ENCODE assay signal across 21 cellular contexts in the genomic region with DNA sequence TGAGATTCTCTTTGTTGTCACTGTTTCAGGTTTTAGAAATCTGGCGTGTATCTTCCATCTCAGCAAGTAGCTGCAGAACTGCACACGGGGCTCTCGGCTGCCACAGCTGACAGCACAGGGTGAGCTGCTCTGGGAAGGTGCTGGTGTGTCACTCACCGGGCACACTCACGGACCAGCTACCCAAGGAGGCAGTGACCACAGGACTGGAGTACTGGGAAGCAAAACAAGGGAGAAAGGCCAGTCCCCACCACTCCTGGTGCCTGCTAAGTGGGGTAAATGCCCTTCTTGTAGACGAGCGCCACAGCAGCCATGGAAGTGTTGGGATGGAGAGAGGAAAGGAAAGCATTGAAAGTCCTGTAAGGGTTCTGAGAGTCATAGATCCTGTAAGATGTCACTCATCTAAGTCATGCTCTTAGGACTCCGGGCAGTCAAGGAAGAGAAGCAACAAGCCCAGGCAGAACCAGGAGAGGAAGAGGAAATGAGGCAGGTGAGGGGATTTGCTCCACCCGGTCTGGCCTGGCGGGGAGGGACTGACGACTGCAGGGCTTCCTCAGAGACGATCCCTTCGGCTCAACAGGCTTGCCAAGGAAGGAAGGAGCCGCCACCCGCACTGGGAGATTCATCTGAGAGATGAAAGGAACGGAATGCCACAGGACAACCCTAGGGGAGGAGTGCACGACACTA. TPM values are rescaled to one million over a fixed set of nuclear protein-coding genes. Genes with fewer than 3 reads are reported as not detected.
DNase-seq lines count a peak whose midpoint lies in the region; ATAC-seq and TF ChIP-seq lines count a peak whose summit lies in the region.
"Had no signal": no experiment of that assay in that cellular context is flagged by ENCODE, and none has a peak within 500 bp of the region (broad histone marks: within the 10 kb centered on the region; RNA-seq: fewer than 3 reads in every experiment).

No MANE protein-coding gene starts in this region.

- no peak overlapping the region for H3K4me3 Mint-ChIP-seq in activated CD8-positive, alpha-beta T cell treated with anti-CD3 and anti-CD28 coated beads, Interleukin-2, amount 10 ng/mL, durations not matched to agents 7 days and 5 days
- no peak overlapping the region for H3K4me3 Mint-ChIP-seq in activated CD8-positive, alpha-beta T cell treated with anti-CD3 and anti-CD28 coated beads for 36 hours
- H3K4me3 Mint-ChIP-seq in activated T-helper 17 cell treated with anti-CD3 and anti-CD28 coated beads, Interleukin-2, amount 50 U/mL, for 72 hours, result peak overlapping the region; percentile 72
- H3K4me3 Mint-ChIP-seq: activated naive CD8-positive, alpha-beta T cell; activated T-cell treated with anti-CD3 and anti-CD28 coated beads, Interleukin-2, amount 50 U/mL, for 4 hours; naive thymus-derived CD8-positive, alpha-beta T cell; stimulated activated naive CD8-positive, alpha-beta T cell treated with anti-CD3 and anti-CD28 coated beads, Interleukin-15, amount 100 ng/mL, for 72 hours had no signal

- TF ChIP-seq CTCF in activated CD8-positive, alpha-beta T cell treated with anti-CD3 and anti-CD28 coated beads for 36 hours (IDR thresholded peaks at IDR 0.05), result no peak
- no peak for TF ChIP-seq CTCF in foreskin keratinocyte (conservative IDR thresholded peaks at IDR 0.05)
- TF ChIP-seq CTCF in transverse colon (IDR thresholded peaks at IDR 0.05), result no peak

- intact Hi-C loops in activated CD8-positive, alpha-beta T cell treated with anti-CD3 and anti-CD28 coated beads for 36 hours (cut with micrococcal nuclease), result no loop called here
- intact Hi-C loops in transverse colon (cut with DNase I; ENCODE audit: low total_unique reads), result no loop called here

- H3K27ac ChIP-seq in foreskin keratinocyte (peak overlapping the region; percentile 84), transverse colon (peak overlapping the region in 1 of 4 donors; percentile 8)
- H3K27ac ChIP-seq: uterus had no signal

- CTCF ChIA-PET in activated CD8-positive, alpha-beta T cell treated with anti-CD3 and anti-CD28 coated beads, Interleukin-2, amount 10 ng/mL, durations not matched to agents 7 days and 5 days (lab: Charles Lee), result no interaction called here
- CTCF ChIA-PET in activated CD8-positive, alpha-beta T cell treated with anti-CD3 and anti-CD28 coated beads for 36 hours (lab: Charles Lee), result no interaction called here

- no peaks in the 10 kb centered on the region for H3K36me3 Mint-ChIP-seq in activated CD8-positive, alpha-beta T cell treated with anti-CD3 and anti-CD28 coated beads, Interleukin-2, amount 10 ng/mL, durations not matched to agents 7 days and 5 days (ENCODE audit: low read depth)
- no peaks in the 10 kb centered on the region for H3K36me3 Mint-ChIP-seq in activated CD8-positive, alpha-beta T cell treated with anti-CD3 and anti-CD28 coated beads for 36 hours (ENCODE audit: low read depth)
- no peaks in the 10 kb centered on the region for H3K36me3 Mint-ChIP-seq in activated T-helper 17 cell treated with anti-CD3 and anti-CD28 coated beads, Interleukin-2, amount 50 U/mL, for 72 hours (ENCODE audit: low read depth)
- H3K36me3 Mint-ChIP-seq: activated naive CD8-positive, alpha-beta T cell; naive thymus-derived CD8-positive, alpha-beta T cell had no signal

- no peaks in the 10 kb centered on the region for H3K9me3 ChIP-seq in transverse colon
- H3K9me3 ChIP-seq: BE2C, uterus had no signal

- in situ Hi-C loops in transverse colon (cut with MboI; ENCODE audit: low pct_ligation_motif_present in 1 of 4, low pct_unique_long_range_greater_than_20kb in 1 of 4, low sequenced_read_pairs in 3 of 4), result no loop called here

- no peak for ATAC-seq in activated CD8-positive, alpha-beta T cell treated with anti-CD3 and anti-CD28 coated beads, Interleukin-2, amount 10 ng/mL, durations not matched to agents 7 days and 5 days
- no peak for ATAC-seq in activated CD8-positive, alpha-beta T cell treated with anti-CD3 and anti-CD28 coated beads for 36 hours
- ATAC-seq in activated T-helper 17 cell treated with anti-CD3 and anti-CD28 coated beads, Interleukin-2, amount 50 U/mL, for 72 hours (replicated peaks), result no peak
- ATAC-seq in foreskin keratinocyte, result peak; percentile 75
- no peak for ATAC-seq in HG03521 (IDR thresholded peaks at IDR 0.05; ENCODE audit: unreplicated experiment)
- ATAC-seq: naive thymus-derived CD8-positive, alpha-beta T cell had no signal

- H3K4me1 ChIP-seq in foreskin keratinocyte, result peaks cover 21% of the 10 kb centered on the region
- peaks cover 0 to 16% (median 6%) of the 10 kb centered on the region in 4 donors for H3K4me1 ChIP-seq in transverse colon
- H3K4me1 ChIP-seq: uterus had no signal

- TF ChIP-seq EP300 in transverse colon (IDR thresholded peaks at IDR 0.05; ENCODE audit: low read depth), result no peak

- TF ChIP-seq POLR2A in transverse colon (IDR thresholded peaks at IDR 0.05), result no peak

- H3K27me3 Mint-ChIP-seq in activated CD8-positive, alpha-beta T cell treated with anti-CD3 and anti-CD28 coated beads, Interleukin-2, amount 10 ng/mL, durations not matched to agents 7 days and 5 days (ENCODE audit: low read depth), result no peaks in the 10 kb centered on the region
- no peaks in the 10 kb centered on the region for H3K27me3 Mint-ChIP-seq in activated CD8-positive, alpha-beta T cell treated with anti-CD3 and anti-CD28 coated beads for 36 hours
- no peaks in the 10 kb centered on the region for H3K27me3 Mint-ChIP-seq in activated T-helper 17 cell treated with anti-CD3 and anti-CD28 coated beads, Interleukin-2, amount 50 U/mL, for 72 hours
- H3K27me3 Mint-ChIP-seq: activated naive CD8-positive, alpha-beta T cell had no signal

- peaks cover 26% of the 10 kb centered on the region for H3K4me1 Mint-ChIP-seq in activated CD8-positive, alpha-beta T cell treated with anti-CD3 and anti-CD28 coated beads, Interleukin-2, amount 10 ng/mL, durations not matched to agents 7 days and 5 days (ENCODE audit: low read depth)
- H3K4me1 Mint-ChIP-seq in activated CD8-positive, alpha-beta T cell treated with anti-CD3 and anti-CD28 coated beads for 36 hours (ENCODE audit: low read depth), result peaks cover 10% of the 10 kb centered on the region
- peaks cover 20% of the 10 kb centered on the region for H3K4me1 Mint-ChIP-seq in activated T-helper 17 cell treated with anti-CD3 and anti-CD28 coated beads, Interleukin-2, amount 50 U/mL, for 72 hours

- peak overlapping the region; percentile 60 for H3K27ac Mint-ChIP-seq in activated CD8-positive, alpha-beta T cell treated with anti-CD3 and anti-CD28 coated beads, Interleukin-2, amount 10 ng/mL, durations not matched to agents 7 days and 5 days
- no peak overlapping the region for H3K27ac Mint-ChIP-seq in activated CD8-positive, alpha-beta T cell treated with anti-CD3 and anti-CD28 coated beads for 36 hours
- peak overlapping the region; percentile 39 for H3K27ac Mint-ChIP-seq in activated T-helper 17 cell treated with anti-CD3 and anti-CD28 coated beads, Interleukin-2, amount 50 U/mL, for 72 hours
- H3K27ac Mint-ChIP-seq: activated naive CD8-positive, alpha-beta T cell; naive thymus-derived CD8-positive, alpha-beta T cell; stimulated activated naive CD8-positive, alpha-beta T cell treated with anti-CD3 and anti-CD28 coated beads, Interleukin-15, amount 100 ng/mL, for 72 hours had no signal

- no peak overlapping the region for H3K4me3 ChIP-seq in transverse colon
- H3K4me3 ChIP-seq: uterus had no signal

- no peaks in the 10 kb centered on the region for H3K36me3 ChIP-seq in transverse colon
- H3K36me3 ChIP-seq: BE2C, uterus had no signal

- POLR2A ChIA-PET in activated CD8-positive, alpha-beta T cell treated with anti-CD3 and anti-CD28 coated beads, Interleukin-2, amount 10 ng/mL, durations not matched to agents 7 days and 5 days (lab: Charles Lee), result interaction anchor here (0.7 kb wide), 1 partner anchor 37 kb away, joined by 5 read pairs; no protein-coding TSS in a partner anchor
- POLR2A ChIA-PET in activated CD8-positive, alpha-beta T cell treated with anti-CD3 and anti-CD28 coated beads for 36 hours (lab: Charles Lee), result no interaction called here

- H3K9me3 Mint-ChIP-seq in activated CD8-positive, alpha-beta T cell treated with anti-CD3 and anti-CD28 coated beads, Interleukin-2, amount 10 ng/mL, durations not matched to agents 7 days and 5 days (ENCODE audit: insufficient read depth), result no peaks in the 10 kb centered on the region
- H3K9me3 Mint-ChIP-seq in activated CD8-positive, alpha-beta T cell treated with anti-CD3 and anti-CD28 coated beads for 36 hours, result no peaks in the 10 kb centered on the region
- H3K9me3 Mint-ChIP-seq in activated T-helper 17 cell treated with anti-CD3 and anti-CD28 coated beads, Interleukin-2, amount 50 U/mL, for 72 hours, result no peaks in the 10 kb centered on the region
- H3K9me3 Mint-ChIP-seq: activated T-cell treated with anti-CD3 and anti-CD28 coated beads, Interleukin-2, amount 50 U/mL, for 4 hours; naive thymus-derived CD8-positive, alpha-beta T cell; stimulated activated naive CD8-positive, alpha-beta T cell treated with anti-CD3 and anti-CD28 coated beads, Interleukin-15, amount 100 ng/mL, for 72 hours had no signal

- H3K27me3 ChIP-seq in foreskin keratinocyte (no peaks in the 10 kb centered on the region), transverse colon (no peaks in the 10 kb centered on the region)
- H3K27me3 ChIP-seq: BE2C, uterus had no signal

- WGBS in transverse colon (ENCODE audit: low coverage in 1 of 2), 2 donors, result 53 to 84% methylated on average over 2 to 17 of the region's 17 CpGs

- DNase-seq in activated CD8-positive, alpha-beta T cell treated with anti-CD3 and anti-CD28 coated beads, Interleukin-2, amount 10 ng/mL, durations not matched to agents 7 days and 5 days, result no peak
- no peak for DNase-seq in activated CD8-positive, alpha-beta T cell treated with anti-CD3 and anti-CD28 coated beads for 36 hours
- peak; percentile 66 to 83 for DNase-seq in foreskin keratinocyte
- peak; percentile 33 for DNase-seq in transverse colon
- DNase-seq in stimulated activated CD8-positive, alpha-beta memory T cell treated with anti-CD3 and anti-CD28 coated beads, Interleukin-4, amount 100 ng/mL, for 48 hours, result no peak
- no peak for DNase-seq in putamen (ENCODE audit: low spot score)
- DNase-seq: 8988T; activated T-cell treated with anti-CD3 and anti-CD28 coated beads, Interleukin-2, amount 50 U/mL, for 4 hours; BE2C; Calu3; KBM-7; naive thymus-derived CD8-positive, alpha-beta T cell; NCI-H2029 treated with DMSO at 0.1 percent for 48 hours; Right ventricle myocardium superior; stimulated activated CD4-positive, alpha-beta T cell treated with anti-CD3 and anti-CD28 coated beads, Interleukin-2, amount 100 ng/mL, for 48 hours; stimulated activated naive CD8-positive, alpha-beta T cell treated with anti-CD3 and anti-CD28 coated beads, Interleukin-15, amount 100 ng/mL, for 72 hours; T-helper 1 cell; uterus had no signal

RNA-seq across cellular contexts. Expression of a gene that starts 48.1 kb away (rescaled TPM):
- total RNA-seq in activated CD8-positive, alpha-beta T cell treated with anti-CD3 and anti-CD28 coated beads, Interleukin-2, amount 10 ng/mL, durations not matched to agents 7 days and 5 days, result 10 to 100 TPM; 14.4 to 14.7 TPM
- total RNA-seq in activated CD8-positive, alpha-beta T cell treated with anti-CD3 and anti-CD28 coated beads for 36 hours, result 10 to 100 TPM; 24.6 to 24.7 TPM
- 100 to 1,000 TPM; 138 to 149 TPM for total RNA-seq in activated T-helper 17 cell treated with anti-CD3 and anti-CD28 coated beads, Interleukin-2, amount 50 U/mL, for 72 hours
- total RNA-seq in foreskin keratinocyte (10.1 and 19.6 TPM in 2 replicates), transverse colon (10 to 100 TPM in 3 of 4 donors, 1 to 10 TPM in 1; 2.4 to 32.4 (median 18.6) TPM)
- polyA plus RNA-seq in foreskin keratinocyte, result 3.4 and 5.9 TPM in 2 replicates

Comparison
In these comparisons a context has a peak if more than half of its experiments do, and no peak if none do; other contexts are left out.
1. DNase-seq: peak in foreskin keratinocyte (2 of 2) and transverse colon (single experiment); none in activated CD8-positive, alpha-beta T cell treated with anti-CD3 and anti-CD28 coated beads, Interleukin-2, amount 10 ng/mL, durations not matched to agents 7 days and 5 days (single experiment), activated CD8-positive, alpha-beta T cell treated with anti-CD3 and anti-CD28 coated beads for 36 hours (single experiment), stimulated activated CD8-positive, alpha-beta memory T cell treated with anti-CD3 and anti-CD28 coated beads, Interleukin-4, amount 100 ng/mL, for 48 hours (single experiment) and putamen (single experiment).